Comparison of ENCODE assay signal across 1 cellular context in the genomic region with DNA sequence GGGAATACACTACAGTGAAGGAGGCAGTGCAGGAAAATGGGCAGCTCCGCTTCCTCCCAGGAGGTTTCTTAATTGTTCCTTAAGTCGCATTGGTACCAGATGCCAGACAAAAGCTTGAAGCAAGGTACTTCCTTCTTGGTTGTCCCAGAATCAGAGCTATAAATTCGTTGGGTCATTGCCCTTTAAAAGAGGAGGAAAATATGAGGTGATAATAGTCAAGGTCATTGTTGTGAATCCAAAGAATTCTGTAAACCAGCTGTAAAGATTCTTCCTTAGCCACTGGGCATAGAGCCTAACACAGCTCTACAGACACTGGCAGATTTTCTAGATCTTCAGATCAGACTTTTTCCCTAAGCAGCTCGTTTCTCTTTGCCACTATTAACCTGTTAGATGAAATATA.
TF ChIP-seq lines count a peak whose summit lies in the region.

No MANE protein-coding gene starts in this region.

TF ChIP-seq in IMR-90, 13 proteins besides CTCF, POLR2A, EP300 and RAD21 (continued from another document):
- TF ChIP-seq ELK1 (IDR thresholded peaks at IDR 0.05; ENCODE audit: borderline replicate concordance, low read depth, low read length) (no peak), CEBPB (IDR thresholded peaks at IDR 0.05; ENCODE audit: low read depth, low read length) (no peak), MAZ (IDR thresholded peaks at IDR 0.05; ENCODE audit: borderline replicate concordance, low read depth, low read length) (no peak), RFX5 (IDR thresholded peaks at IDR 0.05; ENCODE audit: low read depth, low read length) (no peak), CHD1 (IDR thresholded peaks at IDR 0.05; ENCODE audit: low read depth, low read length) (no peak), BHLHE40 (IDR thresholded peaks at IDR 0.05; ENCODE audit: low read depth, low read length) (no peak)
